8 cellular contexts compared by ENCODE assay signal in genomic region chr11:3123761-3124733, GRCh38. TPM values are rescaled to one million over a fixed set of nuclear protein-coding genes. Genes with fewer than 3 reads are reported as not detected.
DNase-seq lines count a peak whose midpoint lies in the region; ATAC-seq and TF ChIP-seq lines count a peak whose summit lies in the region.

No MANE protein-coding gene starts in this region.

- H3K27me3 ChIP-seq in brain microvascular endothelial cell (replicated peaks) (no peaks in the 10 kb centered on the region), layer of hippocampus (ENCODE audit: control insufficient read depth, insufficient read depth, low read length) (no peaks in the 10 kb centered on the region), upper lobe of right lung (no peaks in the 10 kb centered on the region)

- TF ChIP-seq CTCF in brain microvascular endothelial cell (IDR thresholded peaks at IDR 0.05; ENCODE audit: low read depth, low read length, missing control alignments) (no peak), upper lobe of right lung (IDR thresholded peaks at IDR 0.05) (no peak)

- in situ Hi-C loops in brain microvascular endothelial cell (cut with HindIII; ENCODE audit: low pct_ligation_motif_present, low sequenced_read_pairs): no loop called here

- H3K36me3 ChIP-seq in brain microvascular endothelial cell (replicated peaks): peaks cover 6% of the 10 kb centered on the region
- H3K36me3 ChIP-seq in upper lobe of right lung: peaks cover 23% of the 10 kb centered on the region

- no peaks in the 10 kb centered on the region for H3K9me3 ChIP-seq in upper lobe of right lung

- intact Hi-C loops in upper lobe of right lung (cut with DNase I): no loop called here

- H3K27ac ChIP-seq in brain microvascular endothelial cell (peak overlapping the region; percentile 29), layer of hippocampus (ENCODE audit: low read depth, low read length) (peak overlapping the region; percentile 8), upper lobe of right lung (peak overlapping the region; percentile 27)

- peaks cover 25% of the 10 kb centered on the region for H3K4me1 ChIP-seq in upper lobe of right lung

- H3K4me3 ChIP-seq in brain microvascular endothelial cell (ENCODE audit: low read depth, low read length): no peak overlapping the region
- no peak overlapping the region for H3K4me3 ChIP-seq in upper lobe of right lung

- ATAC-seq in upper lobe of right lung (peak; percentile 63), HG02870 (IDR thresholded peaks at IDR 0.05; ENCODE audit: unreplicated experiment) (no peak)

- DNase-seq in NCI-H2029 (lab: John Stamatoyannopoulos, UW) (peak; percentile 34), NCI-H2029 treated with DMSO at 0.1 percent for 48 hours (lab: John Stamatoyannopoulos, UW) (no peak), brain microvascular endothelial cell (peak; percentile 92), upper lobe of right lung (peak; percentile 78), NCI-H146 treated with DMSO at 0.1 percent for 48 hours (lab: John Stamatoyannopoulos, UW; ENCODE audit: unreplicated experiment) (no peak)
- no peak for DNase-seq in stimulated activated CD4-positive, alpha-beta T cell treated with anti-CD3 and anti-CD28 coated beads, Interleukin-4, amount 100 ng/mL, for 4 hours

RNA-seq across cellular contexts. Expression of gene OSBPL5, which starts 41.1 kb away (rescaled TPM):
- 52.6 TPM for total RNA-seq in upper lobe of right lung

Comparison
In these comparisons a context has a peak if more than half of its experiments do, and no peak if none do; other contexts are left out.
1. DNase-seq: peak in NCI-H2029 (single experiment), brain microvascular endothelial cell (single experiment) and upper lobe of right lung (single experiment); none in NCI-H2029 treated with DMSO at 0.1 percent for 48 hours (single experiment), stimulated activated CD4-positive, alpha-beta T cell treated with anti-CD3 and anti-CD28 coated beads, Interleukin-4, amount 100 ng/mL, for 4 hours (0 of 2) and NCI-H146 treated with DMSO at 0.1 percent for 48 hours (single experiment).
2. Peak in every context shown above with its lines, with median percentiles within 50 percentile points of each other: H3K27ac ChIP-seq.